Comparison of ENCODE assay signal across 1 cellular context in genomic region chr6:136499370-136499769, GRCh38.
TF ChIP-seq lines count a peak whose summit lies in the region.

No MANE protein-coding gene starts in this region.

TF ChIP-seq in K562, 482 proteins besides CTCF, POLR2A, EP300 and RAD21 (continued from another document):
- TF ChIP-seq, protein P1, sequence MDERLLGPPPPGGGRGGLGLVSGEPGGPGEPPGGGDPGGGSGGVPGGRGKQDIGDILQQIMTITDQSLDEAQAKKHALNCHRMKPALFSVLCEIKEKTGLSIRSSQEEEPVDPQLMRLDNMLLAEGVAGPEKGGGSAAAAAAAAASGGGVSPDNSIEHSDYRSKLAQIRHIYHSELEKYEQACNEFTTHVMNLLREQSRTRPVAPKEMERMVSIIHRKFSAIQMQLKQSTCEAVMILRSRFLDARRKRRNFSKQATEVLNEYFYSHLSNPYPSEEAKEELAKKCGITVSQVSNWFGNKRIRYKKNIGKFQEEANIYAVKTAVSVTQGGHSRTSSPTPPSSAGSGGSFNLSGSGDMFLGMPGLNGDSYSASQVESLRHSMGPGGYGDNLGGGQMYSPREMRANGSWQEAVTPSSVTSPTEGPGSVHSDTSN (CRISPR knock-in tag; IDR thresholded peaks at IDR 0.05; ENCODE audit: low read depth) = no peak
- TF ChIP-seq, protein P1 (tag; conservative IDR thresholded peaks at IDR 0.05; ENCODE audit: low read depth) = peak; percentile 40; the same call in 1 of the 2 replicates
- TF ChIP-seq CBFA2T2 (conservative IDR thresholded peaks at IDR 0.05) = peak; percentile 72
- peak; percentile 87 for TF ChIP-seq CBFA2T3 (IDR thresholded peaks at IDR 0.05)
